In genomic region chr7:876972-877311, GRCh38 we compare ENCODE assay signal across 8 cellular contexts. TPM values are rescaled to one million over a fixed set of nuclear protein-coding genes. Genes with fewer than 3 reads are reported as not detected.
DNase-seq lines count a peak whose midpoint lies in the region; ATAC-seq, FAIRE-seq and TF ChIP-seq lines count a peak whose summit lies in the region.

No MANE protein-coding gene starts in this region.

- peaks cover 41% of the 10 kb centered on the region for H3K79me2 ChIP-seq in HepG2 (ENCODE audit: insufficient read depth, low read length)

- peak; percentile 53 for DNase-seq in BE2C
- no peak for DNase-seq in GM19239 (ENCODE audit: insufficient read length, low spot score)
- DNase-seq in HT1080 (ENCODE audit: low read depth): peak; percentile 36
- no peak for DNase-seq in ascending aorta (ENCODE audit: low spot score in 2 of 2)
- no peak for DNase-seq in HepG2 (ENCODE audit: low spot score)
- DNase-seq in upper lobe of right lung: no peak
- no peak for DNase-seq in SKM-1 (lab: John Stamatoyannopoulos, UW; ENCODE audit: unreplicated experiment)
- no peak for DNase-seq in hepatic stellate cell (ENCODE audit: low spot score)

- FAIRE-seq in GM19239 (lab: Jason Lieb, UNC) (peak; percentile 39), HepG2 (lab: Jason Lieb, UNC) (no peak)

- WGBS in HepG2 (ENCODE audit: low lambda C conversion rate): under 1% methylated on average over 26 of the region's 26 CpGs

- intact Hi-C loops in ascending aorta (cut with DNase I) (loop anchor here (1.0 to 10.0 kb wide), 7 partner anchors 10 to 658 kb away; partner anchors contain the start of genes COX19, DNAAF5, MAFK and PRKAR1B), HepG2 (cut with micrococcal nuclease; ENCODE audit: unreplicated experiment) (loop anchor here (5.0 to 10.0 kb wide), 2 partner anchors 62 to 75 kb away; partner anchors contain the start of gene ADAP1), upper lobe of right lung (cut with DNase I) (loop anchor here (5.0 kb wide), 1 partner anchor 90 kb away; no protein-coding TSS in a partner anchor)

- POLR2A ChIA-PET in HepG2 (lab: Yijun Ruan, JAX): interaction anchor here (0.6 to 1.1 kb wide), 2 partner anchors 100 to 116 kb away, joined by 3 read pairs; no protein-coding TSS in a partner anchor

- peak overlapping the region; percentile 84 for H3K4me3 ChIP-seq in BE2C (ENCODE audit: low read depth, low read length)
- peak overlapping the region; percentile 88 to 91 for H3K4me3 ChIP-seq in ascending aorta
- H3K4me3 ChIP-seq in HepG2 (replicated peaks in 1 of 3; ENCODE audit: insufficient read depth in 1 of 3, low read depth in 2 of 3, low read length in 3 of 3): peak overlapping the region; percentile 73 to 98 (median 86)
- peak overlapping the region; percentile 71 for H3K4me3 ChIP-seq in upper lobe of right lung

- H3K4me1 ChIP-seq in BE2C (peaks cover 5% of the 10 kb centered on the region), ascending aorta (peaks cover 5 to 23% of the 10 kb centered on the region in 2 donors), HepG2 (ENCODE audit: insufficient read depth, low read length) (peaks cover 41% of the 10 kb centered on the region), upper lobe of right lung (peaks cover 32% of the 10 kb centered on the region)

- peak overlapping the region; percentile 78 to 86 for H3K27ac ChIP-seq in ascending aorta
- peak overlapping the region; percentile 83 for H3K27ac ChIP-seq in HepG2 (ENCODE audit: extremely low read length, insufficient read depth, low read length)
- peak overlapping the region; percentile 80 for H3K27ac ChIP-seq in upper lobe of right lung

- TF ChIP-seq EP300 in HepG2 (IDR thresholded peaks at IDR 0.05; ENCODE audit: low read depth in 2 of 2, low read length in 2 of 2) (no peak), HepG2 (CRISPR knock-in tag; IDR thresholded peaks at IDR 0.05; ENCODE audit: borderline replicate concordance) (no peak)

- TF ChIP-seq CTCF in BE2C (IDR thresholded peaks at IDR 0.05; ENCODE audit: low read depth, low read length): no peak
- no peak for TF ChIP-seq CTCF in ascending aorta (IDR thresholded peaks at IDR 0.05)
- no peak for TF ChIP-seq CTCF in HepG2 (CRISPR knock-in tag; IDR thresholded peaks at IDR 0.05)
- no peak for TF ChIP-seq CTCF in upper lobe of right lung (IDR thresholded peaks at IDR 0.05)

- peak overlapping the region; percentile 92 for H3K9ac ChIP-seq in HepG2 (ENCODE audit: insufficient read depth, low read depth, low read length)

- in situ Hi-C loops in HepG2 (cut with HindIII; ENCODE audit: extremely low pct_ligation_motif_present, low pct_unique_long_range_greater_than_20kb): no loop called here

- TF ChIP-seq POLR2A in HepG2 (IDR thresholded peaks at IDR 0.05; ENCODE audit: insufficient read depth in 1 of 2, low read depth in 2 of 2, low read length in 2 of 2): 0 out of 4 replicates have a peak, but pooled peaks of 1 of the 2 experiments have one; percentile 43

- CTCF ChIA-PET in HepG2 (lab: Yijun Ruan, JAX; ENCODE audit: low intra/inter-chr PET ratio, low total read pairs): no interaction called here

- no peaks in the 10 kb centered on the region for H3K27me3 ChIP-seq in BE2C
- H3K27me3 ChIP-seq in ascending aorta: no peaks in the 10 kb centered on the region
- H3K27me3 ChIP-seq in HepG2 (ENCODE audit: control insufficient read depth in 1 of 2, insufficient read depth in 2 of 2, low read length in 2 of 2): no peaks in the 10 kb centered on the region
- no peaks in the 10 kb centered on the region for H3K27me3 ChIP-seq in upper lobe of right lung

- H3K9me3 ChIP-seq in BE2C: no peaks in the 10 kb centered on the region
- no peaks in the 10 kb centered on the region for H3K9me3 ChIP-seq in ascending aorta
- no peaks in the 10 kb centered on the region for H3K9me3 ChIP-seq in HepG2 (ENCODE audit: low read length)
- H3K9me3 ChIP-seq in upper lobe of right lung: no peaks in the 10 kb centered on the region

- H3K36me3 ChIP-seq in BE2C (peaks cover 47% of the 10 kb centered on the region), ascending aorta (peaks cover 12 to 17% of the 10 kb centered on the region in 2 donors), HepG2 (replicated peaks in 1 of 2; ENCODE audit: control insufficient read depth in 1 of 2, insufficient read depth in 2 of 2, low read length in 2 of 2) (peaks cover 6 to 21% of the 10 kb centered on the region in 2 experiments), upper lobe of right lung (peaks cover 10% of the 10 kb centered on the region)

- ATAC-seq in HepG2 (peak; percentile 44), upper lobe of right lung (peak; percentile 8)

- no peak for TF ChIP-seq RAD21 in HepG2 (CRISPR knock-in tag; IDR thresholded peaks at IDR 0.05)

- no TSS peak for BruUV-seq in HepG2 (replicated peaks; lab: Mats Ljungman, UMichigan)

- peaks cover 29% of the 10 kb centered on the region; the same call in 1 of the 2 replicates for H4K20me1 ChIP-seq in HepG2 (ENCODE audit: insufficient read depth, low read length)

- no peak overlapping the region for H2AFZ ChIP-seq in HepG2 (ENCODE audit: low read length)

- peak overlapping the region; percentile 68 for H3K4me2 ChIP-seq in HepG2 (ENCODE audit: low read depth, low read length)

TF ChIP-seq in HepG2, 621 proteins besides CTCF, POLR2A, EP300 and RAD21 (continues in another document):
- no peak for TF ChIP-seq ZNF580 (CRISPR knock-in tag; IDR thresholded peaks at IDR 0.05; ENCODE audit: borderline replicate concordance, low read depth)

RNA-seq across cellular contexts. Expression of gene GET4, which starts 0.6 kb away (rescaled TPM):
- 190 TPM for polyA plus RNA-seq in BE2C (2012; ENCODE audit: insufficient read depth, insufficient read length, low read depth)
- 48.0 and 51.0 TPM in 2 replicates for total RNA-seq in HT1080 (2014; rRNA removed; shearing (Covaris generic))
- polyA plus RNA-seq in HT1080 (2015; cell fraction: cytosol; rRNA removed): 27.4 and 32.5 TPM in 2 replicates
- polyA plus RNA-seq in HT1080 (2015; cell fraction: nucleus; rRNA removed): 48.7 and 53.2 TPM in 2 replicates
- 4.2 TPM for total RNA-seq in ascending aorta
- total RNA-seq in HepG2 (2016; rRNA removed; fragmentation: Illumina TruSeq; extraction: Trizol): 28.2 and 31.6 TPM in 2 replicates
- 7.8 and 8.0 TPM in 2 replicates for total RNA-seq in HepG2 (2016; cell fraction: cytosol; rRNA removed; fragmentation: Illumina TruSeq; extraction: Trizol; ENCODE audit: low read depth)
- 27.8 and 31.5 TPM in 2 replicates for total RNA-seq in HepG2 (2016; cell fraction: insoluble cytoplasmic fraction; rRNA removed; fragmentation: Illumina TruSeq; extraction: Trizol)
- total RNA-seq in HepG2 (2016; cell fraction: membrane; rRNA removed; fragmentation: Illumina TruSeq; extraction: Trizol): 18.9 and 22.1 TPM in 2 replicates
- 26.6 and 28.2 TPM in 2 replicates for total RNA-seq in HepG2 (2016; cell fraction: nucleus; rRNA removed; fragmentation: Illumina TruSeq; extraction: Trizol)
- polyA plus RNA-seq in HepG2 (2011; rRNA removed): 35.2 and 44.4 TPM in 2 replicates
- polyA plus RNA-seq in HepG2 (2011; cell fraction: cytosol; rRNA removed): 32.6 and 49.3 TPM in 2 replicates
- polyA plus RNA-seq in HepG2 (2011; cell fraction: nucleus; rRNA removed): 186 and 201 TPM in 2 replicates
- polyA plus RNA-seq in HepG2 (2012): 33.0 and 39.4 TPM in 2 replicates
- 13.8 and 16.4 TPM in 2 replicates for polyA plus RNA-seq in HepG2 (2016; cell fraction: cytosol; fragmentation: Illumina TruSeq; extraction: Trizol; ENCODE audit: low read depth)
- polyA plus RNA-seq in HepG2 (2016; cell fraction: insoluble cytoplasmic fraction; fragmentation: Illumina TruSeq; extraction: Trizol; ENCODE audit: low read depth): 49.1 and 51.2 TPM in 2 replicates
- 21.9 and 26.3 TPM in 2 replicates for polyA plus RNA-seq in HepG2 (2016; cell fraction: membrane; fragmentation: Illumina TruSeq; extraction: Trizol; ENCODE audit: low read depth)
- polyA plus RNA-seq in HepG2 (2016; cell fraction: nucleus; fragmentation: Illumina TruSeq; extraction: Trizol; ENCODE audit: insufficient read depth, low read depth): 111 and 112 TPM in 2 replicates
- 16.3 and 17.4 TPM in 2 replicates for polyA minus RNA-seq in HepG2 (2011; rRNA and poly(A)+ RNA removed; ENCODE audit: low replicate concordance)
- 9.7 and 12.6 TPM in 2 replicates for polyA minus RNA-seq in HepG2 (2011; cell fraction: cytosol; rRNA and poly(A)+ RNA removed)
- polyA minus RNA-seq in HepG2 (2011; cell fraction: nucleus; rRNA and poly(A)+ RNA removed): 19.2 and 26.4 TPM in 2 replicates
- 35.1 TPM for total RNA-seq in upper lobe of right lung

RNA-seq across cellular contexts. Expression of gene SUN1, which starts 44.7 kb away (rescaled TPM):
- polyA plus RNA-seq in BE2C (2012; ENCODE audit: insufficient read depth, insufficient read length, low read depth): 196 TPM
- total RNA-seq in HT1080 (2014; rRNA removed; shearing (Covaris generic)): 81.8 and 130 TPM in 2 replicates
- 112 and 125 TPM in 2 replicates for polyA plus RNA-seq in HT1080 (2015; cell fraction: cytosol; rRNA removed)
- 422 and 443 TPM in 2 replicates for polyA plus RNA-seq in HT1080 (2015; cell fraction: nucleus; rRNA removed)
- total RNA-seq in ascending aorta: 186 TPM
- 23.2 and 47.0 TPM in 2 replicates for total RNA-seq in HepG2 (2016; rRNA removed; fragmentation: Illumina TruSeq; extraction: Trizol)
- 20.5 and 20.8 TPM in 2 replicates for total RNA-seq in HepG2 (2016; cell fraction: cytosol; rRNA removed; fragmentation: Illumina TruSeq; extraction: Trizol; ENCODE audit: low read depth)
- total RNA-seq in HepG2 (2016; cell fraction: insoluble cytoplasmic fraction; rRNA removed; fragmentation: Illumina TruSeq; extraction: Trizol): 23.7 and 48.5 TPM in 2 replicates
- 17.9 and 19.0 TPM in 2 replicates for total RNA-seq in HepG2 (2016; cell fraction: membrane; rRNA removed; fragmentation: Illumina TruSeq; extraction: Trizol)
- total RNA-seq in HepG2 (2016; cell fraction: nucleus; rRNA removed; fragmentation: Illumina TruSeq; extraction: Trizol): 73.3 and 80.7 TPM in 2 replicates
- polyA plus RNA-seq in HepG2 (2011; rRNA removed): 126 and 140 TPM in 2 replicates
- polyA plus RNA-seq in HepG2 (2011; cell fraction: cytosol; rRNA removed): 172 and 209 TPM in 2 replicates
- 652 and 741 TPM in 2 replicates for polyA plus RNA-seq in HepG2 (2011; cell fraction: nucleus; rRNA removed)
- polyA plus RNA-seq in HepG2 (2012): 71.5 and 75.9 TPM in 2 replicates
- polyA plus RNA-seq in HepG2 (2016; cell fraction: cytosol; fragmentation: Illumina TruSeq; extraction: Trizol; ENCODE audit: low read depth): 8.3 and 11.8 TPM in 2 replicates
- 18.4 and 20.2 TPM in 2 replicates for polyA plus RNA-seq in HepG2 (2016; cell fraction: insoluble cytoplasmic fraction; fragmentation: Illumina TruSeq; extraction: Trizol; ENCODE audit: low read depth)
- polyA plus RNA-seq in HepG2 (2016; cell fraction: membrane; fragmentation: Illumina TruSeq; extraction: Trizol; ENCODE audit: low read depth): 7.5 and 9.3 TPM in 2 replicates
- polyA plus RNA-seq in HepG2 (2016; cell fraction: nucleus; fragmentation: Illumina TruSeq; extraction: Trizol; ENCODE audit: insufficient read depth, low read depth): 160 and 177 TPM in 2 replicates
- polyA minus RNA-seq in HepG2 (2011; rRNA and poly(A)+ RNA removed; ENCODE audit: low replicate concordance): 212 and 267 TPM in 2 replicates
- polyA minus RNA-seq in HepG2 (2011; cell fraction: cytosol; rRNA and poly(A)+ RNA removed): 55.5 and 58.0 TPM in 2 replicates
- 208 and 210 TPM in 2 replicates for polyA minus RNA-seq in HepG2 (2011; cell fraction: nucleus; rRNA and poly(A)+ RNA removed)
- total RNA-seq in upper lobe of right lung: 127 TPM

Comparison
In these comparisons a context has a peak if more than half of its experiments do, and no peak if none do; other contexts are left out.
1. DNase-seq: peak in BE2C (single experiment) and HT1080 (single experiment); none in GM19239 (single experiment), ascending aorta (0 of 2), HepG2 (single experiment), upper lobe of right lung (single experiment), SKM-1 (single experiment) and hepatic stellate cell (single experiment).
2. Peak in every context shown above with its lines, with median percentiles within 50 percentile points of each other: H3K4me3 ChIP-seq and H3K27ac ChIP-seq.